27 cellular contexts compared by ENCODE assay signal in genomic region chr1:208267896-208268295, GRCh38.
"Had no signal": no experiment of that assay in that cellular context is flagged by ENCODE, and none has a peak within 500 bp of the region (broad histone marks: within the 10 kb centered on the region; RNA-seq: fewer than 3 reads in every experiment).

No MANE protein-coding gene starts in this region.

- H3K36me3 Mint-ChIP-seq: activated naive CD4-positive, alpha-beta T cell treated with anti-CD3 and anti-CD28 coated beads, Interleukin-2, amount 50 U/mL, for 72 hours; memory B cell; stimulated activated memory B cell treated with anti-CD40 and anti-IgM and Interleukin-4, amounts not matched to agents 10 μg/mL and 1 μg/mL and 100 μg/mL, for 72 hours had no signal

- H3K4me3 ChIP-seq: breast epithelium, colonic mucosa, gastroesophageal sphincter, heart left ventricle, sigmoid colon, smooth muscle cell, stomach, suprapubic skin had no signal

- H3K9me3 Mint-ChIP-seq: activated B cell treated with CpG ODN at 0.5 μM for 24 hours; activated CD4-positive, alpha-beta memory T cell treated with anti-CD3 and anti-CD28 coated beads, Interleukin-2, amount 10 ng/mL, durations not matched to agents 7 days and 5 days; activated naive CD4-positive, alpha-beta T cell treated with anti-CD3 and anti-CD28 coated beads, Interleukin-2, amount 50 U/mL, for 72 hours; activated T-helper 1 cell treated with anti-CD3 and anti-CD28 coated beads, Interleukin-12 subunit alpha, Interleukin-12 subunit beta, Interleukin-2, Interleukin-4 antibody, amounts not matched to agents 30 ng/mL and 10 ng/mL and 1 ng/mL, durations not matched to agents 14 hours and 24 hours and 36 hours; central memory CD8-positive, alpha-beta T cell; memory B cell; nephron progenitor cell; stimulated activated memory B cell treated with anti-CD40 and anti-IgM and Interleukin-4, amounts not matched to agents 10 μg/mL and 1 μg/mL and 100 μg/mL, for 72 hours; T-helper 1 cell treated with Interleukin-12 subunit alpha and Interleukin-12 subunit beta and Interleukin-4 antibody, amounts not matched to agents 30 μg/mL and 1 μg/mL, for 36 hours had no signal

- H3K27me3 ChIP-seq: colonic mucosa had no signal

- H3K36me3 ChIP-seq: breast epithelium, colonic mucosa, gastroesophageal sphincter, heart left ventricle, sigmoid colon, stomach, suprapubic skin had no signal

- H3K27ac Mint-ChIP-seq: activated B cell treated with CpG ODN at 0.5 μM for 24 hours; activated CD4-positive, alpha-beta memory T cell treated with anti-CD3 and anti-CD28 coated beads, Interleukin-2, amount 10 ng/mL, durations not matched to agents 7 days and 5 days; activated naive CD4-positive, alpha-beta T cell treated with anti-CD3 and anti-CD28 coated beads, Interleukin-2, amount 50 U/mL, for 72 hours; activated T-helper 1 cell treated with anti-CD3 and anti-CD28 coated beads, Interleukin-12 subunit alpha, Interleukin-12 subunit beta, Interleukin-2, Interleukin-4 antibody, amounts not matched to agents 30 ng/mL and 10 ng/mL and 1 ng/mL, durations not matched to agents 14 hours and 24 hours and 36 hours; memory B cell; nephron progenitor cell; stimulated activated memory B cell treated with anti-CD40 and anti-IgM and Interleukin-4, amounts not matched to agents 10 μg/mL and 1 μg/mL and 100 μg/mL, for 72 hours; T-helper 1 cell treated with Interleukin-12 subunit alpha and Interleukin-12 subunit beta and Interleukin-4 antibody, amounts not matched to agents 30 μg/mL and 1 μg/mL, for 36 hours had no signal

- DNase-seq: activated B cell treated with CpG ODN at 0.5 μM for 24 hours; activated CD4-positive, alpha-beta memory T cell treated with anti-CD3 and anti-CD28 coated beads, Interleukin-2, amount 10 ng/mL, durations not matched to agents 7 days and 5 days; activated CD4-positive, alpha-beta T cell treated with anti-CD3 and anti-CD28 coated beads for 48 hours; activated gamma-delta T cell; activated T-cell treated with anti-CD3 and anti-CD28 coated beads for 4 hours; aorta; colonic mucosa; heart left ventricle; islet precursor cell; left colon; nephron progenitor cell; sigmoid colon; stimulated activated CD4-positive, alpha-beta T cell treated with anti-CD3 and anti-CD28 coated beads, Interleukin-15, amount 100 ng/mL, for 24 hours; stomach; T1000; trophoblast cell had no signal

- H3K4me2 ChIP-seq: smooth muscle cell had no signal

- H3K4me1 Mint-ChIP-seq: activated B cell treated with CpG ODN at 0.5 μM for 24 hours; activated CD4-positive, alpha-beta memory T cell treated with anti-CD3 and anti-CD28 coated beads, Interleukin-2, amount 10 ng/mL, durations not matched to agents 7 days and 5 days; central memory CD8-positive, alpha-beta T cell; stimulated activated memory B cell treated with anti-CD40 and anti-IgM and Interleukin-4, amounts not matched to agents 10 μg/mL and 1 μg/mL and 100 μg/mL, for 72 hours had no signal

- H3K4me3 Mint-ChIP-seq: activated B cell treated with CpG ODN at 0.5 μM for 24 hours; activated CD4-positive, alpha-beta memory T cell treated with anti-CD3 and anti-CD28 coated beads, Interleukin-2, amount 10 ng/mL, durations not matched to agents 7 days and 5 days; activated T-helper 1 cell treated with anti-CD3 and anti-CD28 coated beads, Interleukin-12 subunit alpha, Interleukin-12 subunit beta, Interleukin-2, Interleukin-4 antibody, amounts not matched to agents 30 ng/mL and 10 ng/mL and 1 ng/mL, durations not matched to agents 14 hours and 24 hours and 36 hours; central memory CD8-positive, alpha-beta T cell; memory B cell; nephron progenitor cell; stimulated activated memory B cell treated with anti-CD40 and anti-IgM and Interleukin-4, amounts not matched to agents 10 μg/mL and 1 μg/mL and 100 μg/mL, for 72 hours; T-helper 1 cell treated with Interleukin-12 subunit alpha and Interleukin-12 subunit beta and Interleukin-4 antibody, amounts not matched to agents 30 μg/mL and 1 μg/mL, for 36 hours had no signal

- H3K4me1 ChIP-seq: breast epithelium, colonic mucosa, gastroesophageal sphincter, stomach had no signal

- H3K9me3 ChIP-seq: breast epithelium, colonic mucosa, gastroesophageal sphincter, heart left ventricle, sigmoid colon, stomach, suprapubic skin had no signal

- ATAC-seq: activated naive CD4-positive, alpha-beta T cell treated with anti-CD3 and anti-CD28 coated beads, Interleukin-2, amount 50 U/mL, for 72 hours; gastroesophageal sphincter; heart left ventricle; left colon; stimulated activated memory B cell treated with anti-CD40 and anti-IgM and Interleukin-4, amounts not matched to agents 10 μg/mL and 1 μg/mL and 100 μg/mL, for 72 hours had no signal

- H3K27ac ChIP-seq: breast epithelium, colonic mucosa, epithelial cell of prostate, gastroesophageal sphincter, heart left ventricle, sigmoid colon, stomach, suprapubic skin had no signal
